ENCODE assay signal across 2 cellular contexts in genomic region chr2:174798801-174799200, GRCh38.
TF ChIP-seq lines count a peak whose summit lies in the region.

No MANE protein-coding gene starts in this region.

TF ChIP-seq in HepG2, 621 proteins besides CTCF, POLR2A, EP300 and RAD21 (continues in another document):
- TF ChIP-seq ZNF30 (CRISPR knock-in tag; IDR thresholded peaks at IDR 0.05) (no peak), SMC3 (IDR thresholded peaks at IDR 0.05; ENCODE audit: low read length) (no peak), TFE3 (CRISPR knock-in tag; IDR thresholded peaks at IDR 0.05) (no peak), SCMH1 (CRISPR knock-in tag; IDR thresholded peaks at IDR 0.05; ENCODE audit: borderline replicate concordance) (no peak), KLF16 (CRISPR knock-in tag; IDR thresholded peaks at IDR 0.05) (no peak), AKNA (CRISPR knock-in tag; IDR thresholded peaks at IDR 0.05; ENCODE audit: borderline replicate concordance) (no peak), AKAP8 (CRISPR knock-in tag; IDR thresholded peaks at IDR 0.05) (no peak), LRRFIP1 (CRISPR knock-in tag; conservative IDR thresholded peaks at IDR 0.05) (no peak), MAFF (IDR thresholded peaks at IDR 0.05; ENCODE audit: low read depth, low read length) (no peak), SP140L (CRISPR knock-in tag; IDR thresholded peaks at IDR 0.05; ENCODE audit: borderline replicate concordance) (no peak), JUN (CRISPR knock-in tag; IDR thresholded peaks at IDR 0.05) (no peak), IRF9 (CRISPR knock-in tag; IDR thresholded peaks at IDR 0.05; ENCODE audit: borderline replicate concordance) (no peak), ZNF576 (CRISPR knock-in tag; IDR thresholded peaks at IDR 0.05) (no peak), SATB2 (CRISPR knock-in tag; IDR thresholded peaks at IDR 0.05) (no peak)
- TF ChIP-seq, protein P1, sequence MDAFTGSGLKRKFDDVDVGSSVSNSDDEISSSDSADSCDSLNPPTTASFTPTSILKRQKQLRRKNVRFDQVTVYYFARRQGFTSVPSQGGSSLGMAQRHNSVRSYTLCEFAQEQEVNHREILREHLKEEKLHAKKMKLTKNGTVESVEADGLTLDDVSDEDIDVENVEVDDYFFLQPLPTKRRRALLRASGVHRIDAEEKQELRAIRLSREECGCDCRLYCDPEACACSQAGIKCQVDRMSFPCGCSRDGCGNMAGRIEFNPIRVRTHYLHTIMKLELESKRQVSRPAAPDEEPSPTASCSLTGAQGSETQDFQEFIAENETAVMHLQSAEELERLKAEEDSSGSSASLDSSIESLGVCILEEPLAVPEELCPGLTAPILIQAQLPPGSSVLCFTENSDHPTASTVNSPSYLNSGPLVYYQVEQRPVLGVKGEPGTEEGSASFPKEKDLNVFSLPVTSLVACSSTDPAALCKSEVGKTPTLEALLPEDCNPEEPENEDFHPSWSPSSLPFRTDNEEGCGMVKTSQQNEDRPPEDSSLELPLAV (CRISPR knock-in tag; conservative IDR thresholded peaks at IDR 0.05; ENCODE audit: low read depth): no peak

TF ChIP-seq in WTC11, 78 proteins besides CTCF, POLR2A, EP300 and RAD21:
- TF ChIP-seq ZBTB21 (CRISPR knock-in tag; IDR thresholded peaks at IDR 0.05; ENCODE audit: borderline replicate concordance): no peak
- no peak for TF ChIP-seq ZNF281 (CRISPR knock-in tag; IDR thresholded peaks at IDR 0.05)
- TF ChIP-seq, protein P2, sequence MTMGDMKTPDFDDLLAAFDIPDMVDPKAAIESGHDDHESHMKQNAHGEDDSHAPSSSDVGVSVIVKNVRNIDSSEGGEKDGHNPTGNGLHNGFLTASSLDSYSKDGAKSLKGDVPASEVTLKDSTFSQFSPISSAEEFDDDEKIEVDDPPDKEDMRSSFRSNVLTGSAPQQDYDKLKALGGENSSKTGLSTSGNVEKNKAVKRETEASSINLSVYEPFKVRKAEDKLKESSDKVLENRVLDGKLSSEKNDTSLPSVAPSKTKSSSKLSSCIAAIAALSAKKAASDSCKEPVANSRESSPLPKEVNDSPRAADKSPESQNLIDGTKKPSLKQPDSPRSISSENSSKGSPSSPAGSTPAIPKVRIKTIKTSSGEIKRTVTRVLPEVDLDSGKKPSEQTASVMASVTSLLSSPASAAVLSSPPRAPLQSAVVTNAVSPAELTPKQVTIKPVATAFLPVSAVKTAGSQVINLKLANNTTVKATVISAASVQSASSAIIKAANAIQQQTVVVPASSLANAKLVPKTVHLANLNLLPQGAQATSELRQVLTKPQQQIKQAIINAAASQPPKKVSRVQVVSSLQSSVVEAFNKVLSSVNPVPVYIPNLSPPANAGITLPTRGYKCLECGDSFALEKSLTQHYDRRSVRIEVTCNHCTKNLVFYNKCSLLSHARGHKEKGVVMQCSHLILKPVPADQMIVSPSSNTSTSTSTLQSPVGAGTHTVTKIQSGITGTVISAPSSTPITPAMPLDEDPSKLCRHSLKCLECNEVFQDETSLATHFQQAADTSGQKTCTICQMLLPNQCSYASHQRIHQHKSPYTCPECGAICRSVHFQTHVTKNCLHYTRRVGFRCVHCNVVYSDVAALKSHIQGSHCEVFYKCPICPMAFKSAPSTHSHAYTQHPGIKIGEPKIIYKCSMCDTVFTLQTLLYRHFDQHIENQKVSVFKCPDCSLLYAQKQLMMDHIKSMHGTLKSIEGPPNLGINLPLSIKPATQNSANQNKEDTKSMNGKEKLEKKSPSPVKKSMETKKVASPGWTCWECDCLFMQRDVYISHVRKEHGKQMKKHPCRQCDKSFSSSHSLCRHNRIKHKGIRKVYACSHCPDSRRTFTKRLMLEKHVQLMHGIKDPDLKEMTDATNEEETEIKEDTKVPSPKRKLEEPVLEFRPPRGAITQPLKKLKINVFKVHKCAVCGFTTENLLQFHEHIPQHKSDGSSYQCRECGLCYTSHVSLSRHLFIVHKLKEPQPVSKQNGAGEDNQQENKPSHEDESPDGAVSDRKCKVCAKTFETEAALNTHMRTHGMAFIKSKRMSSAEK (CRISPR knock-in tag; IDR thresholded peaks at IDR 0.05; ENCODE audit: borderline replicate concordance): no peak
- TF ChIP-seq TEAD1 (CRISPR knock-in tag; IDR thresholded peaks at IDR 0.05): no peak
- no peak for TF ChIP-seq ZNF512 (CRISPR knock-in tag; IDR thresholded peaks at IDR 0.05; ENCODE audit: borderline replicate concordance)
- no peak for TF ChIP-seq MLX (CRISPR knock-in tag; IDR thresholded peaks at IDR 0.05)
- TF ChIP-seq, protein P3, sequence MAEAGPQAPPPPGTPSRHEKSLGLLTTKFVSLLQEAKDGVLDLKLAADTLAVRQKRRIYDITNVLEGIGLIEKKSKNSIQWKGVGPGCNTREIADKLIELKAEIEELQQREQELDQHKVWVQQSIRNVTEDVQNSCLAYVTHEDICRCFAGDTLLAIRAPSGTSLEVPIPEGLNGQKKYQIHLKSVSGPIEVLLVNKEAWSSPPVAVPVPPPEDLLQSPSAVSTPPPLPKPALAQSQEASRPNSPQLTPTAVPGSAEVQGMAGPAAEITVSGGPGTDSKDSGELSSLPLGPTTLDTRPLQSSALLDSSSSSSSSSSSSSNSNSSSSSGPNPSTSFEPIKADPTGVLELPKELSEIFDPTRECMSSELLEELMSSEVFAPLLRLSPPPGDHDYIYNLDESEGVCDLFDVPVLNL (CRISPR knock-in tag; IDR thresholded peaks at IDR 0.05; ENCODE audit: borderline replicate concordance, low read depth): no peak
- TF ChIP-seq, protein P4, sequence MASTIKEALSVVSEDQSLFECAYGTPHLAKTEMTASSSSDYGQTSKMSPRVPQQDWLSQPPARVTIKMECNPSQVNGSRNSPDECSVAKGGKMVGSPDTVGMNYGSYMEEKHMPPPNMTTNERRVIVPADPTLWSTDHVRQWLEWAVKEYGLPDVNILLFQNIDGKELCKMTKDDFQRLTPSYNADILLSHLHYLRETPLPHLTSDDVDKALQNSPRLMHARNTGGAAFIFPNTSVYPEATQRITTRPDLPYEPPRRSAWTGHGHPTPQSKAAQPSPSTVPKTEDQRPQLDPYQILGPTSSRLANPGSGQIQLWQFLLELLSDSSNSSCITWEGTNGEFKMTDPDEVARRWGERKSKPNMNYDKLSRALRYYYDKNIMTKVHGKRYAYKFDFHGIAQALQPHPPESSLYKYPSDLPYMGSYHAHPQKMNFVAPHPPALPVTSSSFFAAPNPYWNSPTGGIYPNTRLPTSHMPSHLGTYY (CRISPR knock-in tag; IDR thresholded peaks at IDR 0.05): no peak
- no peak for TF ChIP-seq CREB1 (CRISPR knock-in tag; IDR thresholded peaks at IDR 0.05)
- TF ChIP-seq E2F5 (CRISPR knock-in tag; IDR thresholded peaks at IDR 0.05): no peak
- no peak for TF ChIP-seq NFE2L1 (CRISPR knock-in tag; IDR thresholded peaks at IDR 0.05)
- TF ChIP-seq, protein P5, sequence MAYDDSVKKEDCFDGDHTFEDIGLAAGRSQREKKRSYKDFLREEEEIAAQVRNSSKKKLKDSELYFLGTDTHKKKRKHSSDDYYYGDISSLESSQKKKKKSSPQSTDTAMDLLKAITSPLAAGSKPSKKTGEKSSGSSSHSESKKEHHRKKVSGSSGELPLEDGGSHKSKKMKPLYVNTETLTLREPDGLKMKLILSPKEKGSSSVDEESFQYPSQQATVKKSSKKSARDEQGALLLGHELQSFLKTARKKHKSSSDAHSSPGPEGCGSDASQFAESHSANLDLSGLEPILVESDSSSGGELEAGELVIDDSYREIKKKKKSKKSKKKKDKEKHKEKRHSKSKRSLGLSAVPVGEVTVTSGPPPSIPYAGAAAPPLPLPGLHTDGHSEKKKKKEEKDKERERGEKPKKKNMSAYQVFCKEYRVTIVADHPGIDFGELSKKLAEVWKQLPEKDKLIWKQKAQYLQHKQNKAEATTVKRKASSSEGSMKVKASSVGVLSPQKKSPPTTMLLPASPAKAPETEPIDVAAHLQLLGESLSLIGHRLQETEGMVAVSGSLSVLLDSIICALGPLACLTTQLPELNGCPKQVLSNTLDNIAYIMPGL (CRISPR knock-in tag; IDR thresholded peaks at IDR 0.05): no peak
